In the genomic region with DNA sequence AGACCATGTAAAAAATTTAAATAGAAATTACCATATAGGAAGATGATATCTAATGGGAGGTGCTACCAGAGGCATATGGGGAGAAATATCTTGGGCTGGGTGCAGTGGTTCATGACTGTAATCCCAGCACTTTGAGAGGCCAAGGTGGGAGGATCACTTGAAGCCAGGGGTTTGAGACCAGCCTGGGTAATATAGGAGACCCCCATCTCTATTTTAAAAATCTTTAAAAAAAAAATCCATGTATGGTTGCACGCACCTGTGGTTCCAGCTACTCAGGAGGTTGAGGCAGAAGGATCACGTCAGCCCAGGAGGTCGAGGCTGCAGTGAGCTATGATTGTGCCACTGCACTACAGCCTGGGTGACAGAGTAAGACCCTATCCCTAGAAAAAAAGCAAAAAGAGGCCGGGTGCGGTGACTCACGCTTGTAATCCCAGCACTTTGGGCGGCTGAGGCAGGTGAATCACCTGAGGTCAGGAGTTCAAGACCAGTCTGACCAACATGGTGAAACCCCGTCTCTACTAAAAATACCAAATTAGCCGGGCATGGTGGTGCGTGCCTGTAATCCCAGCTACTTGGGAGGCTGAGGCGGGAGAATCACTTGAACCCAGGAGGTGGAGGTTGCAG, we compare ENCODE assay signal across 7 cellular contexts. TPM values are rescaled to one million over a fixed set of nuclear protein-coding genes. Genes with fewer than 3 reads are reported as not detected.
DNase-seq lines count a peak whose midpoint lies in the region; ATAC-seq, FAIRE-seq and TF ChIP-seq lines count a peak whose summit lies in the region.
"Not testable (repeated sequence)": the region's sequence is repeated elsewhere in the genome, so short reads cannot be mapped to it uniquely, and the experiment has no call there.

No MANE protein-coding gene starts in this region.

- WGBS in HepG2 (ENCODE audit: low lambda C conversion rate) = 49% methylated on average over 11 of the region's 11 CpGs

- CTCF ChIA-PET in PC-3 (lab: Charles Lee) = interaction anchor here (0.6 kb wide), 1 partner anchor 242 kb away, joined by 5 read pairs; no protein-coding TSS in a partner anchor
- CTCF ChIA-PET in HepG2 (lab: Yijun Ruan, JAX; ENCODE audit: low intra/inter-chr PET ratio, low total read pairs) = not testable (repeated sequence)

- H3K4me1 ChIP-seq in BLaER1 = peaks cover 100% of the 10 kb centered on the region
- peaks cover 97% of the 10 kb centered on the region for H3K4me1 ChIP-seq in DOHH2 (ENCODE audit: control insufficient read depth, low read length)
- H3K4me1 ChIP-seq in Karpas-422 (ENCODE audit: low read length) = peaks cover 96% of the 10 kb centered on the region
- peaks cover 26% of the 10 kb centered on the region for H3K4me1 ChIP-seq in PC-3 (ENCODE audit: insufficient read depth, low read length)
- H3K4me1 ChIP-seq in HepG2 (ENCODE audit: insufficient read depth, low read length) = peaks cover 73% of the 10 kb centered on the region

- not testable (repeated sequence) for H2AFZ ChIP-seq in Karpas-422 (ENCODE audit: low read length); PC-3 (ENCODE audit: low read length); SU-DHL-6 (ENCODE audit: low read depth, low read length, severe bottlenecking); HepG2 (ENCODE audit: low read length)

- H3K4me2 ChIP-seq in BLaER1 (peak overlapping the region; percentile 77), DOHH2 (ENCODE audit: low read length) (peak overlapping the region; percentile 79), Karpas-422 (ENCODE audit: low read depth, low read length, poor library complexity, severe bottlenecking) (peak overlapping the region; percentile 55), SU-DHL-6 (ENCODE audit: low read depth, low read length, poor library complexity, severe bottlenecking) (peak overlapping the region; percentile 53)
- H3K4me2 ChIP-seq in PC-3 (ENCODE audit: low read length); HepG2 (ENCODE audit: low read depth, low read length): not testable (repeated sequence)

- not testable (repeated sequence) for FAIRE-seq in HepG2 (lab: Jason Lieb, UNC)

- intact Hi-C loops in PC-3 (cut with micrococcal nuclease); HepG2 (cut with micrococcal nuclease; ENCODE audit: unreplicated experiment): not testable (repeated sequence)

- TF ChIP-seq POLR2A in HepG2 (IDR thresholded peaks at IDR 0.05; ENCODE audit: insufficient read depth in 1 of 2, low read depth in 2 of 2, low read length in 2 of 2) = not testable (repeated sequence)

- not testable (repeated sequence) for H3K27me3 ChIP-seq in BLaER1; DOHH2 (ENCODE audit: control insufficient read depth, low read length); Karpas-422 (ENCODE audit: low read length); PC-3 (ENCODE audit: low read length); SU-DHL-6 (ENCODE audit: low read length); HepG2 (ENCODE audit: control insufficient read depth in 1 of 2, insufficient read depth in 2 of 2, low read length in 2 of 2)

- H3K36me3 ChIP-seq in BLaER1; Karpas-422 (ENCODE audit: insufficient read depth, low read length); PC-3 (ENCODE audit: low read depth, low read length); SU-DHL-6 (ENCODE audit: low read length); HepG2 (replicated peaks in 1 of 2; ENCODE audit: control insufficient read depth in 1 of 2, insufficient read depth in 2 of 2, low read length in 2 of 2): not testable (repeated sequence)
- peaks cover 34% of the 10 kb centered on the region for H3K36me3 ChIP-seq in DOHH2 (ENCODE audit: control insufficient read depth, low read length)

- H3K9me3 ChIP-seq in BLaER1; DOHH2 (ENCODE audit: control insufficient read depth, insufficient read depth, low read length); Karpas-422 (ENCODE audit: low read length); PC-3 (ENCODE audit: low read length); SU-DHL-6 (ENCODE audit: insufficient read depth, low read length); HepG2 (ENCODE audit: low read length): not testable (repeated sequence)

- H3K9me2 ChIP-seq in DOHH2 (replicated peaks; ENCODE audit: control insufficient read depth, low read length); Karpas-422 (replicated peaks; ENCODE audit: insufficient read depth, low read length); PC-3 (replicated peaks; ENCODE audit: low read length); SU-DHL-6 (replicated peaks; ENCODE audit: insufficient read depth, low read length): not testable (repeated sequence)

- H4K20me1 ChIP-seq in BLaER1; DOHH2 (ENCODE audit: control insufficient read depth, insufficient read depth, low read depth, low read length); Karpas-422 (ENCODE audit: insufficient read depth, low read depth, low read length); PC-3 (ENCODE audit: low read length); SU-DHL-6 (ENCODE audit: low read depth, low read length); HepG2 (ENCODE audit: insufficient read depth, low read length): not testable (repeated sequence)

- not testable (repeated sequence) for TF ChIP-seq EP300 in HepG2 (IDR thresholded peaks at IDR 0.05; ENCODE audit: low read depth in 2 of 2, low read length in 2 of 2); HepG2 (CRISPR knock-in tag; IDR thresholded peaks at IDR 0.05; ENCODE audit: borderline replicate concordance)

- not testable (repeated sequence) for BruUV-seq in PC-3 (replicated peaks; lab: Mats Ljungman, UMichigan); HepG2 (replicated peaks; lab: Mats Ljungman, UMichigan)

- H3K79me2 ChIP-seq in DOHH2 (ENCODE audit: control insufficient read depth, low read length) = peaks cover 14% of the 10 kb centered on the region
- H3K79me2 ChIP-seq in Karpas-422 (ENCODE audit: low read length); PC-3 (ENCODE audit: low read length); SU-DHL-6 (ENCODE audit: insufficient read depth, low read length); HepG2 (ENCODE audit: insufficient read depth, low read length): not testable (repeated sequence)

- in situ Hi-C loops in HepG2 (cut with HindIII; ENCODE audit: extremely low pct_ligation_motif_present, low pct_unique_long_range_greater_than_20kb) = not testable (repeated sequence)

- H3K27ac ChIP-seq in BLaER1 (peak overlapping the region; percentile 88), DOHH2 (ENCODE audit: low read depth, low read length) (peak overlapping the region; percentile 100), Karpas-422 (ENCODE audit: low read length) (peak overlapping the region; percentile 100), SU-DHL-6 (ENCODE audit: low read depth, low read length) (peak overlapping the region; percentile 100)
- H3K27ac ChIP-seq in PC-3 (ENCODE audit: low read length); HepG2 (ENCODE audit: extremely low read length, insufficient read depth, low read length): not testable (repeated sequence)

- not testable (repeated sequence) for H3K9ac ChIP-seq in BLaER1; PC-3 (ENCODE audit: low read length); HepG2 (ENCODE audit: insufficient read depth, low read depth, low read length)
- H3K9ac ChIP-seq in Karpas-422 (ENCODE audit: low read length) = peak overlapping the region; percentile 55; the same call in 1 of the 2 replicates
- peak overlapping the region; percentile 58 for H3K9ac ChIP-seq in SU-DHL-6 (ENCODE audit: low read length)

- POLR2A ChIA-PET in PC-3 (lab: Charles Lee; ENCODE audit: unreplicated experiment) = not testable (repeated sequence)
- POLR2A ChIA-PET in HepG2 (lab: Yijun Ruan, JAX) = interaction anchor here (0.6 kb wide), 1 partner anchor 141 kb away, joined by 5 read pairs; no protein-coding TSS in a partner anchor

- H3K4me3 ChIP-seq in BLaER1; Karpas-422 (ENCODE audit: low read length); PC-3 (ENCODE audit: low read length); HepG2 (replicated peaks in 1 of 3; ENCODE audit: insufficient read depth in 1 of 3, low read depth in 2 of 3, low read length in 3 of 3): not testable (repeated sequence)
- peak overlapping the region; percentile 73 for H3K4me3 ChIP-seq in DOHH2 (ENCODE audit: low read length)
- peak overlapping the region; percentile 13 for H3K4me3 ChIP-seq in SU-DHL-6 (ENCODE audit: insufficient read depth, low read length, poor library complexity, severe bottlenecking)

- not testable (repeated sequence) for TF ChIP-seq RAD21 in HepG2 (CRISPR knock-in tag; IDR thresholded peaks at IDR 0.05)

- peak; percentile 55 for DNase-seq in Karpas-422
- peak; percentile 67 for DNase-seq in NAMALWA (ENCODE audit: low spot score)
- DNase-seq in PC-3 = peak; percentile 40
- not testable (repeated sequence) for DNase-seq in HepG2 (ENCODE audit: low spot score)

- not testable (repeated sequence) for TF ChIP-seq CTCF in DOHH2 (IDR thresholded peaks at IDR 0.05; ENCODE audit: low read depth, low read length, poor library complexity, severe bottlenecking); PC-3 (conservative IDR thresholded peaks at IDR 0.05; ENCODE audit: low read depth, low read length); SU-DHL-6 (IDR thresholded peaks at IDR 0.05; ENCODE audit: insufficient read depth, low read length, poor library complexity, severe bottlenecking); HepG2 (CRISPR knock-in tag; IDR thresholded peaks at IDR 0.05)

- ATAC-seq in PC-3, HepG2: not testable (repeated sequence)

- H3F3A ChIP-seq in DOHH2 (ENCODE audit: control insufficient read depth, insufficient read depth) (peaks cover 80% of the 10 kb centered on the region), SU-DHL-6 (ENCODE audit: insufficient read depth) (peaks cover 93% of the 10 kb centered on the region)
- not testable (repeated sequence) for H3F3A ChIP-seq in PC-3 (ENCODE audit: low read length, unreplicated experiment)

RNA-seq across cellular contexts. Expression of gene MRPL4, which starts 10.1 kb away (rescaled TPM):
- 78.6 and 136 TPM in 2 replicates for total RNA-seq in Karpas-422 (2014; rRNA removed; shearing (Covaris generic); ENCODE audit: low replicate concordance)
- total RNA-seq in PC-3 (2014; rRNA removed) = 336 and 427 TPM in 2 replicates
- 36.7 and 40.6 TPM in 2 replicates for total RNA-seq in HepG2 (2016; rRNA removed; fragmentation: Illumina TruSeq; extraction: Trizol)
- total RNA-seq in HepG2 (2016; cell fraction: cytosol; rRNA removed; fragmentation: Illumina TruSeq; extraction: Trizol; ENCODE audit: low read depth) = 27.9 and 28.7 TPM in 2 replicates
- total RNA-seq in HepG2 (2016; cell fraction: insoluble cytoplasmic fraction; rRNA removed; fragmentation: Illumina TruSeq; extraction: Trizol) = 31.8 and 42.1 TPM in 2 replicates
- total RNA-seq in HepG2 (2016; cell fraction: membrane; rRNA removed; fragmentation: Illumina TruSeq; extraction: Trizol) = 31.0 and 33.7 TPM in 2 replicates
- 19.4 and 26.7 TPM in 2 replicates for total RNA-seq in HepG2 (2016; cell fraction: nucleus; rRNA removed; fragmentation: Illumina TruSeq; extraction: Trizol)
- polyA plus RNA-seq in HepG2 (2011; rRNA removed) = 42.5 and 45.4 TPM in 2 replicates
- 43.4 and 60.6 TPM in 2 replicates for polyA plus RNA-seq in HepG2 (2011; cell fraction: cytosol; rRNA removed)
- polyA plus RNA-seq in HepG2 (2011; cell fraction: nucleus; rRNA removed) = 90.6 and 101 TPM in 2 replicates
- 32.0 and 46.2 TPM in 2 replicates for polyA plus RNA-seq in HepG2 (2012)
- polyA plus RNA-seq in HepG2 (2016; cell fraction: cytosol; fragmentation: Illumina TruSeq; extraction: Trizol; ENCODE audit: low read depth) = 69.8 and 81.5 TPM in 2 replicates
- polyA plus RNA-seq in HepG2 (2016; cell fraction: insoluble cytoplasmic fraction; fragmentation: Illumina TruSeq; extraction: Trizol; ENCODE audit: low read depth) = 76.0 and 88.0 TPM in 2 replicates
- polyA plus RNA-seq in HepG2 (2016; cell fraction: membrane; fragmentation: Illumina TruSeq; extraction: Trizol; ENCODE audit: low read depth) = 72.3 and 74.6 TPM in 2 replicates
- polyA plus RNA-seq in HepG2 (2016; cell fraction: nucleus; fragmentation: Illumina TruSeq; extraction: Trizol; ENCODE audit: insufficient read depth, low read depth) = 80.4 and 81.9 TPM in 2 replicates
- 34.7 and 41.5 TPM in 2 replicates for polyA minus RNA-seq in HepG2 (2011; rRNA and poly(A)+ RNA removed; ENCODE audit: low replicate concordance)
- 14.2 and 20.8 TPM in 2 replicates for polyA minus RNA-seq in HepG2 (2011; cell fraction: cytosol; rRNA and poly(A)+ RNA removed)
- 15.0 and 15.5 TPM in 2 replicates for polyA minus RNA-seq in HepG2 (2011; cell fraction: nucleus; rRNA and poly(A)+ RNA removed)

RNA-seq across cellular contexts. Expression of gene S1PR2, which starts 10.8 kb away (rescaled TPM):
- 65.1 and 67.6 TPM in 2 replicates for total RNA-seq in Karpas-422 (2014; rRNA removed; shearing (Covaris generic); ENCODE audit: low replicate concordance)
- total RNA-seq in PC-3 (2014; rRNA removed) (4.1 and 5.8 TPM in 2 replicates), HepG2 (2016; rRNA removed; fragmentation: Illumina TruSeq; extraction: Trizol) (0.93 and 1.3 TPM in 2 replicates)
- 0.26 and 0.51 TPM in 2 replicates for total RNA-seq in HepG2 (2016; cell fraction: cytosol; rRNA removed; fragmentation: Illumina TruSeq; extraction: Trizol; ENCODE audit: low read depth)
- total RNA-seq in HepG2 (2016; cell fraction: insoluble cytoplasmic fraction; rRNA removed; fragmentation: Illumina TruSeq; extraction: Trizol) = 0.77 and 1.4 TPM in 2 replicates
- 1.2 and 1.4 TPM in 2 replicates for total RNA-seq in HepG2 (2016; cell fraction: membrane; rRNA removed; fragmentation: Illumina TruSeq; extraction: Trizol)
- 0.66 and 1.0 TPM in 2 replicates for total RNA-seq in HepG2 (2016; cell fraction: nucleus; rRNA removed; fragmentation: Illumina TruSeq; extraction: Trizol)
- polyA plus RNA-seq in HepG2 (2011; rRNA removed) = 0.91 and 1.2 TPM in 2 replicates
- 1.1 and 1.2 TPM in 2 replicates for polyA plus RNA-seq in HepG2 (2011; cell fraction: cytosol; rRNA removed)
- polyA plus RNA-seq in HepG2 (2011; cell fraction: nucleus; rRNA removed) = 0.51 and 0.69 TPM in 2 replicates
- polyA plus RNA-seq in HepG2 (2012) = 0.59 and 0.71 TPM in 2 replicates
- polyA plus RNA-seq in HepG2 (2016; cell fraction: cytosol; fragmentation: Illumina TruSeq; extraction: Trizol; ENCODE audit: low read depth) = 0.19 and 0.20 TPM in 2 replicates
- 0.53 and 0.66 TPM in 2 replicates for polyA plus RNA-seq in HepG2 (2016; cell fraction: insoluble cytoplasmic fraction; fragmentation: Illumina TruSeq; extraction: Trizol; ENCODE audit: low read depth)
- polyA plus RNA-seq in HepG2 (2016; cell fraction: membrane; fragmentation: Illumina TruSeq; extraction: Trizol; ENCODE audit: low read depth) = 0.55 and 0.86 TPM in 2 replicates
- 1.1 and 1.4 TPM in 2 replicates for polyA plus RNA-seq in HepG2 (2016; cell fraction: nucleus; fragmentation: Illumina TruSeq; extraction: Trizol; ENCODE audit: insufficient read depth, low read depth)
- polyA minus RNA-seq in HepG2 (2011; rRNA and poly(A)+ RNA removed; ENCODE audit: low replicate concordance) = 10.2 and 10.5 TPM in 2 replicates
- 2.3 and 2.4 TPM in 2 replicates for polyA minus RNA-seq in HepG2 (2011; cell fraction: cytosol; rRNA and poly(A)+ RNA removed)
- polyA minus RNA-seq in HepG2 (2011; cell fraction: nucleus; rRNA and poly(A)+ RNA removed) = 0.77 and 0.99 TPM in 2 replicates

RNA-seq across cellular contexts. Expression of gene ICAM1, which starts 29.0 kb away (rescaled TPM):
- 1.8 and 5.1 TPM in 2 replicates for total RNA-seq in Karpas-422 (2014; rRNA removed; shearing (Covaris generic); ENCODE audit: low replicate concordance)
- total RNA-seq in PC-3 (2014; rRNA removed) = 9.4 and 15.3 TPM in 2 replicates
- 12.8 and 37.9 TPM in 2 replicates for total RNA-seq in HepG2 (2016; rRNA removed; fragmentation: Illumina TruSeq; extraction: Trizol)
- 2.8 and 3.4 TPM in 2 replicates for total RNA-seq in HepG2 (2016; cell fraction: cytosol; rRNA removed; fragmentation: Illumina TruSeq; extraction: Trizol; ENCODE audit: low read depth)
- 11.2 and 38.7 TPM in 2 replicates for total RNA-seq in HepG2 (2016; cell fraction: insoluble cytoplasmic fraction; rRNA removed; fragmentation: Illumina TruSeq; extraction: Trizol)
- total RNA-seq in HepG2 (2016; cell fraction: membrane; rRNA removed; fragmentation: Illumina TruSeq; extraction: Trizol) = 6.9 and 8.2 TPM in 2 replicates
- total RNA-seq in HepG2 (2016; cell fraction: nucleus; rRNA removed; fragmentation: Illumina TruSeq; extraction: Trizol) = 36.6 and 43.7 TPM in 2 replicates
- 98.4 and 153 TPM in 2 replicates for polyA plus RNA-seq in HepG2 (2011; rRNA removed)
- polyA plus RNA-seq in HepG2 (2011; cell fraction: cytosol; rRNA removed) = 88.6 and 125 TPM in 2 replicates
- 70.4 and 93.5 TPM in 2 replicates for polyA plus RNA-seq in HepG2 (2011; cell fraction: nucleus; rRNA removed)
- 31.4 and 71.9 TPM in 2 replicates for polyA plus RNA-seq in HepG2 (2012)
- polyA plus RNA-seq in HepG2 (2016; cell fraction: cytosol; fragmentation: Illumina TruSeq; extraction: Trizol; ENCODE audit: low read depth) = 2.4 and 2.5 TPM in 2 replicates
- 12.7 and 15.7 TPM in 2 replicates for polyA plus RNA-seq in HepG2 (2016; cell fraction: insoluble cytoplasmic fraction; fragmentation: Illumina TruSeq; extraction: Trizol; ENCODE audit: low read depth)
- 4.6 and 5.2 TPM in 2 replicates for polyA plus RNA-seq in HepG2 (2016; cell fraction: membrane; fragmentation: Illumina TruSeq; extraction: Trizol; ENCODE audit: low read depth)
- polyA plus RNA-seq in HepG2 (2016; cell fraction: nucleus; fragmentation: Illumina TruSeq; extraction: Trizol; ENCODE audit: insufficient read depth, low read depth) = 75.8 and 77.2 TPM in 2 replicates
- polyA minus RNA-seq in HepG2 (2011; rRNA and poly(A)+ RNA removed; ENCODE audit: low replicate concordance) = 19.2 and 165 TPM in 2 replicates
- 97.0 and 140 TPM in 2 replicates for polyA minus RNA-seq in HepG2 (2011; cell fraction: cytosol; rRNA and poly(A)+ RNA removed)
- polyA minus RNA-seq in HepG2 (2011; cell fraction: nucleus; rRNA and poly(A)+ RNA removed) = 31.8 and 54.1 TPM in 2 replicates

RNA-seq across cellular contexts. Expression of gene ICAM4, which starts 44.8 kb away (rescaled TPM):
- total RNA-seq in Karpas-422 (2014; rRNA removed; shearing (Covaris generic); ENCODE audit: low replicate concordance) = not detected in 2 replicates
- total RNA-seq in PC-3 (2014; rRNA removed) (not detected in 2 replicates), HepG2 (2016; rRNA removed; fragmentation: Illumina TruSeq; extraction: Trizol) (1.5 and 2.9 TPM in 2 replicates)
- total RNA-seq in HepG2 (2016; cell fraction: cytosol; rRNA removed; fragmentation: Illumina TruSeq; extraction: Trizol; ENCODE audit: low read depth) = 1.1 and 1.9 TPM in 2 replicates
- total RNA-seq in HepG2 (2016; cell fraction: insoluble cytoplasmic fraction; rRNA removed; fragmentation: Illumina TruSeq; extraction: Trizol) = 1.0 and 3.0 TPM in 2 replicates
- 1.7 and 2.0 TPM in 2 replicates for total RNA-seq in HepG2 (2016; cell fraction: membrane; rRNA removed; fragmentation: Illumina TruSeq; extraction: Trizol)
- total RNA-seq in HepG2 (2016; cell fraction: nucleus; rRNA removed; fragmentation: Illumina TruSeq; extraction: Trizol) = 1.6 and 2.6 TPM in 2 replicates
- polyA plus RNA-seq in HepG2 (2011; rRNA removed) = 3.1 and 4.0 TPM in 2 replicates
- 3.1 and 6.6 TPM in 2 replicates for polyA plus RNA-seq in HepG2 (2011; cell fraction: cytosol; rRNA removed)
- polyA plus RNA-seq in HepG2 (2011; cell fraction: nucleus; rRNA removed) = 2.1 and 3.1 TPM in 2 replicates
- 2.3 and 2.5 TPM in 2 replicates for polyA plus RNA-seq in HepG2 (2012)
- polyA plus RNA-seq in HepG2 (2016; cell fraction: cytosol; fragmentation: Illumina TruSeq; extraction: Trizol; ENCODE audit: low read depth) = 1.4 and 1.9 TPM in 2 replicates
- polyA plus RNA-seq in HepG2 (2016; cell fraction: insoluble cytoplasmic fraction; fragmentation: Illumina TruSeq; extraction: Trizol; ENCODE audit: low read depth) = 1.4 and 1.6 TPM in 2 replicates
- 1.5 and 1.8 TPM in 2 replicates for polyA plus RNA-seq in HepG2 (2016; cell fraction: membrane; fragmentation: Illumina TruSeq; extraction: Trizol; ENCODE audit: low read depth)
- polyA plus RNA-seq in HepG2 (2016; cell fraction: nucleus; fragmentation: Illumina TruSeq; extraction: Trizol; ENCODE audit: insufficient read depth, low read depth) = 3.3 and 3.9 TPM in 2 replicates
- polyA minus RNA-seq in HepG2 (2011; rRNA and poly(A)+ RNA removed; ENCODE audit: low replicate concordance) = 0.09 and 3.3 TPM in 2 replicates
- polyA minus RNA-seq in HepG2 (2011; cell fraction: cytosol; rRNA and poly(A)+ RNA removed) = 1.6 and 2.0 TPM in 2 replicates
- 1.7 and 2.4 TPM in 2 replicates for polyA minus RNA-seq in HepG2 (2011; cell fraction: nucleus; rRNA and poly(A)+ RNA removed)

RNA-seq across cellular contexts. Expression of gene DNMT1, which starts 47.2 kb away (rescaled TPM):
- 94.9 and 145 TPM in 2 replicates for total RNA-seq in Karpas-422 (2014; rRNA removed; shearing (Covaris generic); ENCODE audit: low replicate concordance)
- total RNA-seq in PC-3 (2014; rRNA removed) (259 and 358 TPM in 2 replicates), HepG2 (2016; rRNA removed; fragmentation: Illumina TruSeq; extraction: Trizol) (71.3 and 91.1 TPM in 2 replicates)
- total RNA-seq in HepG2 (2016; cell fraction: cytosol; rRNA removed; fragmentation: Illumina TruSeq; extraction: Trizol; ENCODE audit: low read depth) = 19.2 and 22.3 TPM in 2 replicates
- total RNA-seq in HepG2 (2016; cell fraction: insoluble cytoplasmic fraction; rRNA removed; fragmentation: Illumina TruSeq; extraction: Trizol) = 56.4 and 79.8 TPM in 2 replicates
- total RNA-seq in HepG2 (2016; cell fraction: membrane; rRNA removed; fragmentation: Illumina TruSeq; extraction: Trizol) = 22.8 and 25.9 TPM in 2 replicates
- 75.7 and 86.8 TPM in 2 replicates for total RNA-seq in HepG2 (2016; cell fraction: nucleus; rRNA removed; fragmentation: Illumina TruSeq; extraction: Trizol)
- polyA plus RNA-seq in HepG2 (2011; rRNA removed) = 24.5 and 31.2 TPM in 2 replicates
- 8.4 and 10.3 TPM in 2 replicates for polyA plus RNA-seq in HepG2 (2011; cell fraction: cytosol; rRNA removed)
- polyA plus RNA-seq in HepG2 (2011; cell fraction: nucleus; rRNA removed) = 93.5 and 117 TPM in 2 replicates
- polyA plus RNA-seq in HepG2 (2012) = 44.7 and 63.7 TPM in 2 replicates
- polyA plus RNA-seq in HepG2 (2016; cell fraction: cytosol; fragmentation: Illumina TruSeq; extraction: Trizol; ENCODE audit: low read depth) = 4.3 and 4.9 TPM in 2 replicates
- polyA plus RNA-seq in HepG2 (2016; cell fraction: insoluble cytoplasmic fraction; fragmentation: Illumina TruSeq; extraction: Trizol; ENCODE audit: low read depth) = 51.8 and 69.6 TPM in 2 replicates
- 11.8 and 13.3 TPM in 2 replicates for polyA plus RNA-seq in HepG2 (2016; cell fraction: membrane; fragmentation: Illumina TruSeq; extraction: Trizol; ENCODE audit: low read depth)
- polyA plus RNA-seq in HepG2 (2016; cell fraction: nucleus; fragmentation: Illumina TruSeq; extraction: Trizol; ENCODE audit: insufficient read depth, low read depth) = 227 and 231 TPM in 2 replicates
- polyA minus RNA-seq in HepG2 (2011; rRNA and poly(A)+ RNA removed; ENCODE audit: low replicate concordance) = 52.1 and 125 TPM in 2 replicates
- 28.0 and 28.5 TPM in 2 replicates for polyA minus RNA-seq in HepG2 (2011; cell fraction: cytosol; rRNA and poly(A)+ RNA removed)
- polyA minus RNA-seq in HepG2 (2011; cell fraction: nucleus; rRNA and poly(A)+ RNA removed) = 40.2 and 40.9 TPM in 2 replicates
